Comparison of ENCODE assay signal across 8 cellular contexts in genomic region chr2:26946841-26947784, GRCh38. TPM values are rescaled to one million over a fixed set of nuclear protein-coding genes. Genes with fewer than 3 reads are reported as not detected.
DNase-seq lines count a peak whose midpoint lies in the region; ATAC-seq and TF ChIP-seq lines count a peak whose summit lies in the region.

No MANE protein-coding gene starts in this region.

- DNase-seq in ELR (ENCODE audit: low read depth) (peak; percentile 19), PC-3 (peak; percentile 57), fibroblast of peridontal ligament (ENCODE audit: extremely low read depth) (peak; percentile 33), renal cortical epithelial cell (ENCODE audit: low read depth) (peak; percentile 40), cerebellum (ENCODE audit: low spot score) (no peak), HuH-7 (ENCODE audit: low spot score) (no peak), NCI-H146 (lab: John Stamatoyannopoulos, UW) (no peak)

- no peaks in the 10 kb centered on the region for H3K79me2 ChIP-seq in PC-3 (ENCODE audit: low read length)

- peaks cover 9% of the 10 kb centered on the region; the same call in 1 of the 2 replicates for H3K4me1 ChIP-seq in PC-3 (ENCODE audit: insufficient read depth, low read length)

- H3K36me3 ChIP-seq in PC-3 (ENCODE audit: low read depth, low read length): no peaks in the 10 kb centered on the region

- H3K27ac ChIP-seq in PC-3 (ENCODE audit: low read length): no peak overlapping the region

- H3K27me3 ChIP-seq in PC-3 (ENCODE audit: low read length): peaks cover 13% of the 10 kb centered on the region

- no peak overlapping the region for H3K9ac ChIP-seq in PC-3 (ENCODE audit: low read length)

- intact Hi-C loops in PC-3 (cut with micrococcal nuclease): no loop called here

- ATAC-seq in PC-3: peak; percentile 53
- ATAC-seq in GM19452 (IDR thresholded peaks at IDR 0.05; ENCODE audit: unreplicated experiment): no peak

- POLR2A ChIA-PET in PC-3 (lab: Charles Lee; ENCODE audit: unreplicated experiment): no interaction called here

- peak overlapping the region; percentile 44; the same call in 1 of the 2 replicates for H3K4me3 ChIP-seq in PC-3 (ENCODE audit: low read length)

- no peak for TF ChIP-seq CTCF in PC-3 (conservative IDR thresholded peaks at IDR 0.05; ENCODE audit: low read depth, low read length)

- H2AFZ ChIP-seq in PC-3 (ENCODE audit: low read length): peak overlapping the region; percentile 48; the same call in 1 of the 2 replicates

- CTCF ChIA-PET in PC-3 (lab: Charles Lee): no interaction called here

- H3K9me2 ChIP-seq in PC-3 (replicated peaks; ENCODE audit: low read length): no peaks in the 10 kb centered on the region

- H3K4me2 ChIP-seq in PC-3 (ENCODE audit: low read length): peak overlapping the region; percentile 75

- no peaks in the 10 kb centered on the region for H3K9me3 ChIP-seq in PC-3 (ENCODE audit: low read length)

- no peaks in the 10 kb centered on the region for H4K20me1 ChIP-seq in PC-3 (ENCODE audit: low read length)

- no TSS peak for BruUV-seq in PC-3 (replicated peaks; lab: Mats Ljungman, UMichigan)

- H3F3A ChIP-seq in PC-3 (ENCODE audit: low read length, unreplicated experiment): no peaks in the 10 kb centered on the region

RNA-seq across cellular contexts. Expression of gene MAPRE3, which starts 23.3 kb away (rescaled TPM):
- total RNA-seq in PC-3 (2014; rRNA removed) (11.9 and 15.6 TPM in 2 replicates), renal cortical epithelial cell (1.6 and 6.5 TPM in 2 replicates), cerebellum (20.8 TPM)

Comparison
In these comparisons a context has a peak if more than half of its experiments do, and no peak if none do; other contexts are left out.
1. DNase-seq: peak in ELR (single experiment), PC-3 (single experiment), fibroblast of peridontal ligament (single experiment) and renal cortical epithelial cell (single experiment); none in cerebellum (single experiment), HuH-7 (single experiment) and NCI-H146 (single experiment).